ENCODE assay signal across 19 cellular contexts in the genomic region with DNA sequence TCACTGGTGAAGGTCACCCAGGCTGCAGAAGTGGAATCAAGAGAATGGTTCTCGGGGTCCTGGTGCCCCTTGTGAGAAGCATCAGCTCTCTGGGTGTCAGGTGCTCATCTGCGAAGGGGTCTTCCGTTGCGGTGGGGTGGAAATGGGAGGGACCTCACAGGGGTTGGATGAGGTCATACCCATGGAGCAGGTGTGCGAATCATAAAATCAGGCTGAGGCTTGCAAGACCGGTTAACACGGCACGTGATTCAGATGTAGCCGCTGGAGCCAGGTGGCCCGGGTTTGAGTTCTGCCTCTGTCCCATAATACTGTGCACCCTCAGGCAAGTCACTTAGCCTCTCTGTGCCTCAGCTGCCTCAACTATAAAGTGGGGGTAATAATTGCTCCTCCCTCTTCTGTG. TPM values are rescaled to one million over a fixed set of nuclear protein-coding genes. Genes with fewer than 3 reads are reported as not detected.
DNase-seq lines count a peak whose midpoint lies in the region; ATAC-seq, FAIRE-seq and TF ChIP-seq lines count a peak whose summit lies in the region.
"Had no signal": no experiment of that assay in that cellular context is flagged by ENCODE, and none has a peak within 500 bp of the region (broad histone marks: within the 10 kb centered on the region; RNA-seq: fewer than 3 reads in every experiment).

No MANE protein-coding gene starts in this region.

- ATAC-seq in HepG2 (no peak), right lobe of liver (no peak), aorta (ENCODE audit: low FRiP score) (no peak), Right ventricle myocardium inferior (no peak)
- ATAC-seq: body of pancreas; stimulated activated naive B cell treated with anti-CD40 and anti-IgM and Interleukin-4, amounts not matched to agents 10 μg/mL and 1 μg/mL and 100 μg/mL, for 72 hours had no signal

- H3K27ac ChIP-seq in HepG2 (ENCODE audit: extremely low read length, insufficient read depth, low read length): no peak overlapping the region
- no peak overlapping the region for H3K27ac ChIP-seq in right lobe of liver
- no peak overlapping the region for H3K27ac ChIP-seq in aorta (ENCODE audit: low read depth in 1 of 2, low read length in 2 of 2)
- H3K27ac ChIP-seq: body of pancreas, vagina had no signal

- H3K4me3 ChIP-seq in HepG2 (replicated peaks in 1 of 3; ENCODE audit: insufficient read depth in 1 of 3, low read depth in 2 of 3, low read length in 3 of 3) (no peak overlapping the region), right lobe of liver (no peak overlapping the region), aorta (ENCODE audit: low read length in 2 of 2) (no peak overlapping the region)
- H3K4me3 ChIP-seq: body of pancreas, vagina had no signal

- no TSS peak for BruUV-seq in HepG2 (replicated peaks; lab: Mats Ljungman, UMichigan)

- H3K9me3 ChIP-seq in HepG2 (ENCODE audit: low read length) (no peaks in the 10 kb centered on the region), right lobe of liver (no peaks in the 10 kb centered on the region), aorta (ENCODE audit: control insufficient read depth, low read length) (peaks cover under 1% of the 10 kb centered on the region)
- H3K9me3 ChIP-seq: body of pancreas, vagina had no signal

- POLR2A ChIA-PET in HepG2 (lab: Yijun Ruan, JAX): interaction anchor here (0.8 kb wide), 1 partner anchor 32 kb away, joined by 3 read pairs; no protein-coding TSS in a partner anchor

- no peak overlapping the region for H3K4me2 ChIP-seq in HepG2 (ENCODE audit: low read depth, low read length)

- CTCF ChIA-PET in HepG2 (lab: Yijun Ruan, JAX; ENCODE audit: low intra/inter-chr PET ratio, low total read pairs): no interaction called here

- H3K27me3 ChIP-seq in HepG2 (ENCODE audit: control insufficient read depth in 1 of 2, insufficient read depth in 2 of 2, low read length in 2 of 2) (peaks cover 0 to 34% of the 10 kb centered on the region in 2 experiments; a peak in 2 of 5 replicates), right lobe of liver (no peaks in the 10 kb centered on the region), aorta (ENCODE audit: control insufficient read depth in 1 of 2, insufficient read depth in 2 of 2, low read length in 1 of 2) (no peaks in the 10 kb centered on the region)
- H3K27me3 ChIP-seq: body of pancreas, vagina had no signal

- H2AFZ ChIP-seq in HepG2 (ENCODE audit: low read length): no peak overlapping the region

- no peak overlapping the region for H3K9ac ChIP-seq in HepG2 (ENCODE audit: insufficient read depth, low read depth, low read length)

- H3K27ac Mint-ChIP-seq in immature natural killer cell: peak overlapping the region in 2 of 6 donors; percentile 18 to 31
- H3K27ac Mint-ChIP-seq: stimulated activated naive B cell treated with anti-CD40 and anti-IgM and Interleukin-4, amounts not matched to agents 10 μg/mL and 1 μg/mL and 100 μg/mL, for 72 hours had no signal

- TF ChIP-seq POLR2A in HepG2 (IDR thresholded peaks at IDR 0.05; ENCODE audit: insufficient read depth in 1 of 2, low read depth in 2 of 2, low read length in 2 of 2) (no peak), right lobe of liver (IDR thresholded peaks at IDR 0.05) (no peak)

- H3K27me3 Mint-ChIP-seq in immature natural killer cell (ENCODE audit: low read depth in 3 of 3): peaks cover 4 to 10% (median 10%) of the 10 kb centered on the region in 3 donors

- H3K4me1 ChIP-seq in HepG2 (ENCODE audit: insufficient read depth, low read length) (peaks cover 17% of the 10 kb centered on the region), right lobe of liver (peaks cover 0 to 3% (median 0%) of the 10 kb centered on the region in 4 donors), aorta (ENCODE audit: control insufficient read depth in 1 of 2, insufficient read depth in 2 of 2, low read length in 2 of 2) (no peaks in the 10 kb centered on the region)

- TF ChIP-seq CTCF in HepG2 (CRISPR knock-in tag; IDR thresholded peaks at IDR 0.05) (no peak), right lobe of liver (IDR thresholded peaks at IDR 0.05) (no peak)

- no peak for DNase-seq in HepG2 (ENCODE audit: low spot score)
- no peak for DNase-seq in right lobe of liver
- DNase-seq in NCI-H69 (lab: John Stamatoyannopoulos, UW): peak; percentile 18
- DNase-seq in immature natural killer cell: no peak
- DNase-seq in aorta: peak; percentile 17 to 52
- DNase-seq in activated gamma-delta T cell treated with Interleukin-2 at 50 U/mL for 16 hours: no peak
- no peak for DNase-seq in Right ventricle myocardium inferior (ENCODE audit: missing footprints)
- no peak for DNase-seq in H4 (ENCODE audit: low spot score)
- DNase-seq: activated CD4-positive, alpha-beta T cell treated with anti-CD3 and anti-CD28 coated beads for 48 hours; activated effector memory CD4-positive, alpha-beta T cell treated with Interleukin-2 at 50 U/mL for 16 hours; body of pancreas; MM.1S; right cardiac atrium; stimulated activated CD4-positive, alpha-beta T cell treated with anti-CD3 and anti-CD28 coated beads, Interleukin-4, amount 100 ng/mL, for 4 hours; stimulated activated naive B cell treated with anti-CD40 and anti-IgM and Interleukin-4, amounts not matched to agents 10 μg/mL and 1 μg/mL and 100 μg/mL, for 72 hours had no signal

- intact Hi-C loops in HepG2 (cut with micrococcal nuclease; ENCODE audit: unreplicated experiment) (no loop called here), right lobe of liver (cut with DNase I) (no loop called here), aorta (cut with DNase I) (no loop called here), Right ventricle myocardium inferior (cut with DNase I) (no loop called here)

- H3K4me3 Mint-ChIP-seq in immature natural killer cell: peak overlapping the region; percentile 1 to 94 (median 87)

- peaks cover 13% of the 10 kb centered on the region in 2 donors for H3K4me1 Mint-ChIP-seq in immature natural killer cell

- H3K9me3 Mint-ChIP-seq in immature natural killer cell: peaks cover 0 to 2% (median 0%) of the 10 kb centered on the region in 6 donors

- H3K36me3 ChIP-seq in HepG2 (replicated peaks in 1 of 2; ENCODE audit: control insufficient read depth in 1 of 2, insufficient read depth in 2 of 2, low read length in 2 of 2) (no peaks in the 10 kb centered on the region), right lobe of liver (no peaks in the 10 kb centered on the region), aorta (ENCODE audit: control insufficient read depth in 1 of 2, insufficient read depth in 2 of 2, low read length in 1 of 2) (no peaks in the 10 kb centered on the region)
- H3K36me3 ChIP-seq: vagina had no signal

- TF ChIP-seq EP300 in HepG2 (IDR thresholded peaks at IDR 0.05; ENCODE audit: low read depth in 2 of 2, low read length in 2 of 2): no peak
- no peak for TF ChIP-seq EP300 in HepG2 (CRISPR knock-in tag; IDR thresholded peaks at IDR 0.05; ENCODE audit: borderline replicate concordance)

- H4K20me1 ChIP-seq in HepG2 (ENCODE audit: insufficient read depth, low read length): no peaks in the 10 kb centered on the region

- H3K36me3 Mint-ChIP-seq in immature natural killer cell: no peaks in the 10 kb centered on the region

- 49% methylated on average over 9 of the region's 10 CpGs for WGBS in HepG2 (ENCODE audit: low lambda C conversion rate)
- 93% methylated on average over 4 of the region's 10 CpGs for WGBS in right lobe of liver (ENCODE audit: insufficient coverage, low coverage, low lambda C conversion rate, missing lambda C conversion rate)
- WGBS in aorta, 2 donors: 76 to 85% methylated on average over 10 of the region's 10 CpGs

- in situ Hi-C loops in HepG2 (cut with HindIII; ENCODE audit: extremely low pct_ligation_motif_present, low pct_unique_long_range_greater_than_20kb): no loop called here

- H3K79me2 ChIP-seq in HepG2 (ENCODE audit: insufficient read depth, low read length): no peaks in the 10 kb centered on the region

- no peak for TF ChIP-seq RAD21 in HepG2 (CRISPR knock-in tag; IDR thresholded peaks at IDR 0.05)

- FAIRE-seq in HepG2 (lab: Jason Lieb, UNC): no peak
- FAIRE-seq: G401.6, H54 had no signal

RNA-seq across cellular contexts. Expression of a gene that starts 3.9 kb away (rescaled TPM):
- total RNA-seq in HepG2 (2016; rRNA removed; fragmentation: Illumina TruSeq; extraction: Trizol) (not detected in 2 replicates), right lobe of liver (not detected), aorta (not detected), Right ventricle myocardium inferior (not detected)
- total RNA-seq in HepG2 (2016; cell fraction: cytosol; rRNA removed; fragmentation: Illumina TruSeq; extraction: Trizol; ENCODE audit: low read depth): not detected in 2 replicates
- not detected in 2 replicates for total RNA-seq in HepG2 (2016; cell fraction: insoluble cytoplasmic fraction; rRNA removed; fragmentation: Illumina TruSeq; extraction: Trizol)
- total RNA-seq in HepG2 (2016; cell fraction: membrane; rRNA removed; fragmentation: Illumina TruSeq; extraction: Trizol): not detected in 2 replicates
- not detected in 2 replicates for total RNA-seq in HepG2 (2016; cell fraction: nucleus; rRNA removed; fragmentation: Illumina TruSeq; extraction: Trizol)
- polyA plus RNA-seq in HepG2 (2011; rRNA removed) (not detected in 2 replicates), immature natural killer cell (not detected), aorta (not detected)
- polyA plus RNA-seq in HepG2 (2011; cell fraction: cytosol; rRNA removed): not detected in 2 replicates
- polyA plus RNA-seq in HepG2 (2011; cell fraction: nucleus; rRNA removed): not detected in 2 replicates
- polyA plus RNA-seq in HepG2 (2012): not detected in 2 replicates
- polyA plus RNA-seq in HepG2 (2016; cell fraction: cytosol; fragmentation: Illumina TruSeq; extraction: Trizol; ENCODE audit: low read depth): not detected in 2 replicates
- not detected in 2 replicates for polyA plus RNA-seq in HepG2 (2016; cell fraction: insoluble cytoplasmic fraction; fragmentation: Illumina TruSeq; extraction: Trizol; ENCODE audit: low read depth)
- polyA plus RNA-seq in HepG2 (2016; cell fraction: membrane; fragmentation: Illumina TruSeq; extraction: Trizol; ENCODE audit: low read depth): not detected in 2 replicates
- polyA plus RNA-seq in HepG2 (2016; cell fraction: nucleus; fragmentation: Illumina TruSeq; extraction: Trizol; ENCODE audit: insufficient read depth, low read depth): not detected in 2 replicates
- polyA minus RNA-seq in HepG2 (2011; rRNA and poly(A)+ RNA removed; ENCODE audit: low replicate concordance): not detected in 2 replicates
- not detected in 2 replicates for polyA minus RNA-seq in HepG2 (2011; cell fraction: cytosol; rRNA and poly(A)+ RNA removed)
- polyA minus RNA-seq in HepG2 (2011; cell fraction: nucleus; rRNA and poly(A)+ RNA removed): not detected in 2 replicates
- total RNA-seq in H4 (2014; rRNA removed; shearing (Covaris generic)): not detected in 2 replicates
- total RNA-seq: body of pancreas, fibroblast of villous mesenchyme, right cardiac atrium, vagina had no signal
- polyA plus RNA-seq: right cardiac atrium had no signal

RNA-seq across cellular contexts. Expression of a gene that starts 13.7 kb away (rescaled TPM):
- total RNA-seq in HepG2 (2016; rRNA removed; fragmentation: Illumina TruSeq; extraction: Trizol) (not detected in 2 replicates), right lobe of liver (not detected), aorta (1 to 10 TPM in 1 of 2 donors, under 1 TPM in 1; 0.81 to 1.7 TPM), Right ventricle myocardium inferior (0.32 TPM)
- not detected in 2 replicates for total RNA-seq in HepG2 (2016; cell fraction: cytosol; rRNA removed; fragmentation: Illumina TruSeq; extraction: Trizol; ENCODE audit: low read depth)
- not detected in 2 replicates for total RNA-seq in HepG2 (2016; cell fraction: insoluble cytoplasmic fraction; rRNA removed; fragmentation: Illumina TruSeq; extraction: Trizol)
- not detected in 2 replicates for total RNA-seq in HepG2 (2016; cell fraction: membrane; rRNA removed; fragmentation: Illumina TruSeq; extraction: Trizol)
- not detected in 2 replicates for total RNA-seq in HepG2 (2016; cell fraction: nucleus; rRNA removed; fragmentation: Illumina TruSeq; extraction: Trizol)
- polyA plus RNA-seq in HepG2 (2011; rRNA removed) (not detected in 2 replicates), immature natural killer cell (not detected), aorta (1 to 10 TPM; 2.6 to 6.3 TPM)
- polyA plus RNA-seq in HepG2 (2011; cell fraction: cytosol; rRNA removed): not detected in 2 replicates
- polyA plus RNA-seq in HepG2 (2011; cell fraction: nucleus; rRNA removed): not detected in 2 replicates
- not detected in 2 replicates for polyA plus RNA-seq in HepG2 (2012)
- not detected in 2 replicates for polyA plus RNA-seq in HepG2 (2016; cell fraction: cytosol; fragmentation: Illumina TruSeq; extraction: Trizol; ENCODE audit: low read depth)
- not detected in 2 replicates for polyA plus RNA-seq in HepG2 (2016; cell fraction: insoluble cytoplasmic fraction; fragmentation: Illumina TruSeq; extraction: Trizol; ENCODE audit: low read depth)
- not detected in 2 replicates for polyA plus RNA-seq in HepG2 (2016; cell fraction: membrane; fragmentation: Illumina TruSeq; extraction: Trizol; ENCODE audit: low read depth)
- polyA plus RNA-seq in HepG2 (2016; cell fraction: nucleus; fragmentation: Illumina TruSeq; extraction: Trizol; ENCODE audit: insufficient read depth, low read depth): not detected in 2 replicates
- 0.72 TPM in 1 of 2 replicates, not detected in the other for polyA minus RNA-seq in HepG2 (2011; rRNA and poly(A)+ RNA removed; ENCODE audit: low replicate concordance)
- not detected in 2 replicates for polyA minus RNA-seq in HepG2 (2011; cell fraction: cytosol; rRNA and poly(A)+ RNA removed)
- not detected in 2 replicates for polyA minus RNA-seq in HepG2 (2011; cell fraction: nucleus; rRNA and poly(A)+ RNA removed)
- total RNA-seq in H4 (2014; rRNA removed; shearing (Covaris generic)): not detected in 2 replicates
- total RNA-seq: fibroblast of villous mesenchyme, vagina had no signal

RNA-seq across cellular contexts. Expression of a gene that starts 17.4 kb away (rescaled TPM):
- not detected in 2 replicates for total RNA-seq in HepG2 (2016; rRNA removed; fragmentation: Illumina TruSeq; extraction: Trizol)
- total RNA-seq in HepG2 (2016; cell fraction: cytosol; rRNA removed; fragmentation: Illumina TruSeq; extraction: Trizol; ENCODE audit: low read depth): not detected in 2 replicates
- total RNA-seq in HepG2 (2016; cell fraction: insoluble cytoplasmic fraction; rRNA removed; fragmentation: Illumina TruSeq; extraction: Trizol): not detected in 2 replicates
- total RNA-seq in HepG2 (2016; cell fraction: membrane; rRNA removed; fragmentation: Illumina TruSeq; extraction: Trizol): not detected in 2 replicates
- not detected in 2 replicates for total RNA-seq in HepG2 (2016; cell fraction: nucleus; rRNA removed; fragmentation: Illumina TruSeq; extraction: Trizol)
- polyA plus RNA-seq in HepG2 (2011; rRNA removed): not detected in 2 replicates
- not detected in 2 replicates for polyA plus RNA-seq in HepG2 (2011; cell fraction: cytosol; rRNA removed)
- not detected in 2 replicates for polyA plus RNA-seq in HepG2 (2011; cell fraction: nucleus; rRNA removed)
- polyA plus RNA-seq in HepG2 (2012): not detected in 2 replicates
- not detected in 2 replicates for polyA plus RNA-seq in HepG2 (2016; cell fraction: cytosol; fragmentation: Illumina TruSeq; extraction: Trizol; ENCODE audit: low read depth)
- not detected in 2 replicates for polyA plus RNA-seq in HepG2 (2016; cell fraction: insoluble cytoplasmic fraction; fragmentation: Illumina TruSeq; extraction: Trizol; ENCODE audit: low read depth)
- polyA plus RNA-seq in HepG2 (2016; cell fraction: membrane; fragmentation: Illumina TruSeq; extraction: Trizol; ENCODE audit: low read depth): not detected in 2 replicates
- polyA plus RNA-seq in HepG2 (2016; cell fraction: nucleus; fragmentation: Illumina TruSeq; extraction: Trizol; ENCODE audit: insufficient read depth, low read depth): not detected in 2 replicates
- polyA minus RNA-seq in HepG2 (2011; rRNA and poly(A)+ RNA removed; ENCODE audit: low replicate concordance): not detected in 2 replicates
- not detected in 2 replicates for polyA minus RNA-seq in HepG2 (2011; cell fraction: cytosol; rRNA and poly(A)+ RNA removed)
- not detected in 2 replicates for polyA minus RNA-seq in HepG2 (2011; cell fraction: nucleus; rRNA and poly(A)+ RNA removed)
- total RNA-seq in right lobe of liver: not detected
- polyA plus RNA-seq in immature natural killer cell: not detected
- total RNA-seq in aorta: not detected
- polyA plus RNA-seq in aorta: 1 to 10 TPM in 1 of 2 donors, not detected in 1; 1.4 TPM
- not detected for total RNA-seq in Right ventricle myocardium inferior
- total RNA-seq in H4 (2014; rRNA removed; shearing (Covaris generic)): not detected in 2 replicates
- total RNA-seq: body of pancreas, fibroblast of villous mesenchyme, right cardiac atrium, vagina had no signal
- polyA plus RNA-seq: right cardiac atrium had no signal

RNA-seq across cellular contexts. Expression of a gene that starts 35.9 kb away (rescaled TPM):
- total RNA-seq in HepG2 (2016; rRNA removed; fragmentation: Illumina TruSeq; extraction: Trizol) (not detected in 2 replicates), right lobe of liver (not detected), aorta (not detected), Right ventricle myocardium inferior (not detected)
- not detected in 2 replicates for total RNA-seq in HepG2 (2016; cell fraction: cytosol; rRNA removed; fragmentation: Illumina TruSeq; extraction: Trizol; ENCODE audit: low read depth)
- total RNA-seq in HepG2 (2016; cell fraction: insoluble cytoplasmic fraction; rRNA removed; fragmentation: Illumina TruSeq; extraction: Trizol): not detected in 2 replicates
- total RNA-seq in HepG2 (2016; cell fraction: membrane; rRNA removed; fragmentation: Illumina TruSeq; extraction: Trizol): not detected in 2 replicates
- not detected in 2 replicates for total RNA-seq in HepG2 (2016; cell fraction: nucleus; rRNA removed; fragmentation: Illumina TruSeq; extraction: Trizol)
- polyA plus RNA-seq in HepG2 (2011; rRNA removed) (0.11 TPM in 1 of 2 replicates, not detected in the other), immature natural killer cell (not detected), aorta (not detected)
- not detected in 2 replicates for polyA plus RNA-seq in HepG2 (2011; cell fraction: cytosol; rRNA removed)
- polyA plus RNA-seq in HepG2 (2011; cell fraction: nucleus; rRNA removed): 0.31 and 0.35 TPM in 2 replicates
- not detected in 2 replicates for polyA plus RNA-seq in HepG2 (2012)
- not detected in 2 replicates for polyA plus RNA-seq in HepG2 (2016; cell fraction: cytosol; fragmentation: Illumina TruSeq; extraction: Trizol; ENCODE audit: low read depth)
- polyA plus RNA-seq in HepG2 (2016; cell fraction: insoluble cytoplasmic fraction; fragmentation: Illumina TruSeq; extraction: Trizol; ENCODE audit: low read depth): not detected in 2 replicates
- not detected in 2 replicates for polyA plus RNA-seq in HepG2 (2016; cell fraction: membrane; fragmentation: Illumina TruSeq; extraction: Trizol; ENCODE audit: low read depth)
- polyA plus RNA-seq in HepG2 (2016; cell fraction: nucleus; fragmentation: Illumina TruSeq; extraction: Trizol; ENCODE audit: insufficient read depth, low read depth): not detected in 2 replicates
- polyA minus RNA-seq in HepG2 (2011; rRNA and poly(A)+ RNA removed; ENCODE audit: low replicate concordance): not detected in 2 replicates
- not detected in 2 replicates for polyA minus RNA-seq in HepG2 (2011; cell fraction: cytosol; rRNA and poly(A)+ RNA removed)
- polyA minus RNA-seq in HepG2 (2011; cell fraction: nucleus; rRNA and poly(A)+ RNA removed): 0.37 and 0.64 TPM in 2 replicates
- total RNA-seq in H4 (2014; rRNA removed; shearing (Covaris generic)): not detected in 2 replicates
- total RNA-seq: body of pancreas, fibroblast of villous mesenchyme, right cardiac atrium, vagina had no signal
- polyA plus RNA-seq: right cardiac atrium had no signal

RNA-seq across cellular contexts. Expression of a gene that starts 47.1 kb away (rescaled TPM):
- total RNA-seq in HepG2 (2016; rRNA removed; fragmentation: Illumina TruSeq; extraction: Trizol): not detected in 2 replicates
- not detected in 2 replicates for total RNA-seq in HepG2 (2016; cell fraction: cytosol; rRNA removed; fragmentation: Illumina TruSeq; extraction: Trizol; ENCODE audit: low read depth)
- total RNA-seq in HepG2 (2016; cell fraction: insoluble cytoplasmic fraction; rRNA removed; fragmentation: Illumina TruSeq; extraction: Trizol): not detected in 2 replicates
- not detected in 2 replicates for total RNA-seq in HepG2 (2016; cell fraction: membrane; rRNA removed; fragmentation: Illumina TruSeq; extraction: Trizol)
- not detected in 2 replicates for total RNA-seq in HepG2 (2016; cell fraction: nucleus; rRNA removed; fragmentation: Illumina TruSeq; extraction: Trizol)
- polyA plus RNA-seq in HepG2 (2011; rRNA removed): 0.08 TPM in 1 of 2 replicates, not detected in the other
- polyA plus RNA-seq in HepG2 (2011; cell fraction: cytosol; rRNA removed): not detected in 2 replicates
- 0.11 TPM in 1 of 2 replicates, not detected in the other for polyA plus RNA-seq in HepG2 (2011; cell fraction: nucleus; rRNA removed)
- not detected in 2 replicates for polyA plus RNA-seq in HepG2 (2012)
- not detected in 2 replicates for polyA plus RNA-seq in HepG2 (2016; cell fraction: cytosol; fragmentation: Illumina TruSeq; extraction: Trizol; ENCODE audit: low read depth)
- polyA plus RNA-seq in HepG2 (2016; cell fraction: insoluble cytoplasmic fraction; fragmentation: Illumina TruSeq; extraction: Trizol; ENCODE audit: low read depth): not detected in 2 replicates
- polyA plus RNA-seq in HepG2 (2016; cell fraction: membrane; fragmentation: Illumina TruSeq; extraction: Trizol; ENCODE audit: low read depth): not detected in 2 replicates
- not detected in 2 replicates for polyA plus RNA-seq in HepG2 (2016; cell fraction: nucleus; fragmentation: Illumina TruSeq; extraction: Trizol; ENCODE audit: insufficient read depth, low read depth)
- not detected in 2 replicates for polyA minus RNA-seq in HepG2 (2011; rRNA and poly(A)+ RNA removed; ENCODE audit: low replicate concordance)
- polyA minus RNA-seq in HepG2 (2011; cell fraction: cytosol; rRNA and poly(A)+ RNA removed): not detected in 2 replicates
- not detected in 2 replicates for polyA minus RNA-seq in HepG2 (2011; cell fraction: nucleus; rRNA and poly(A)+ RNA removed)
- total RNA-seq in right lobe of liver: under 1 TPM in 1 of 6 experiments, not detected in 5; 0.37 TPM
- polyA plus RNA-seq in immature natural killer cell: not detected
- total RNA-seq in aorta: not detected
- polyA plus RNA-seq in aorta: not detected
- total RNA-seq in Right ventricle myocardium inferior: not detected
- not detected in 2 replicates for total RNA-seq in H4 (2014; rRNA removed; shearing (Covaris generic))
- total RNA-seq: body of pancreas, fibroblast of villous mesenchyme, right cardiac atrium, vagina had no signal
- polyA plus RNA-seq: right cardiac atrium had no signal

Comparison
In these comparisons a context has a peak if more than half of its experiments do, and no peak if none do; other contexts are left out.
1. DNase-seq: peak in NCI-H69 (single experiment) and aorta (2 of 2); none in HepG2 (single experiment), right lobe of liver (0 of 3), immature natural killer cell (0 of 3), activated gamma-delta T cell treated with Interleukin-2 at 50 U/mL for 16 hours (single experiment), Right ventricle myocardium inferior (single experiment) and H4 (single experiment).